9 cellular contexts compared by ENCODE assay signal in genomic region chr13:45847554-45848224, GRCh38. TPM values are rescaled to one million over a fixed set of nuclear protein-coding genes. Genes with fewer than 3 reads are reported as not detected.
DNase-seq lines count a peak whose midpoint lies in the region; ATAC-seq, FAIRE-seq and TF ChIP-seq lines count a peak whose summit lies in the region.
"Had no signal": no experiment of that assay in that cellular context is flagged by ENCODE, and none has a peak within 500 bp of the region (broad histone marks: within the 10 kb centered on the region; RNA-seq: fewer than 3 reads in every experiment).

No MANE protein-coding gene starts in this region.

- peaks cover 79% of the 10 kb centered on the region for H3K27me3 ChIP-seq in PC-3 (ENCODE audit: low read length)

- FAIRE-seq in kidney (lab: Jason Lieb, UNC), result no peak

- TF ChIP-seq CTCF in kidney (IDR thresholded peaks at IDR 0.05; ENCODE audit: borderline replicate concordance, extremely low read depth, insufficient read depth) (no peak), foreskin fibroblast (IDR thresholded peaks at IDR 0.05; ENCODE audit: low read depth, low read length) (no peak), PC-3 (conservative IDR thresholded peaks at IDR 0.05; ENCODE audit: low read depth, low read length) (no peak), osteocyte (IDR thresholded peaks at IDR 0.05) (no peak)

- H3K9ac ChIP-seq in kidney (ENCODE audit: low read length in 2 of 2), result no peak overlapping the region
- H3K9ac ChIP-seq in PC-3 (ENCODE audit: low read length), result no peak overlapping the region

- peaks cover 38% of the 10 kb centered on the region for H3K27me3 Mint-ChIP-seq in activated CD4-positive, alpha-beta T cell treated with anti-CD3 and anti-CD28 coated beads, Interleukin-2, amount 10 ng/mL, durations not matched to agents 24 days and 14 days
- H3K27me3 Mint-ChIP-seq in osteocyte (ENCODE audit: unreplicated experiment), result peaks cover 59% of the 10 kb centered on the region

- H4K20me1 ChIP-seq in PC-3 (ENCODE audit: low read length), result no peaks in the 10 kb centered on the region

- no peak for ATAC-seq in PC-3
- ATAC-seq: body of pancreas had no signal

- peaks cover 38% of the 10 kb centered on the region for H3K4me1 Mint-ChIP-seq in activated CD4-positive, alpha-beta T cell treated with anti-CD3 and anti-CD28 coated beads, Interleukin-2, amount 10 ng/mL, durations not matched to agents 24 days and 14 days
- H3K4me1 Mint-ChIP-seq in osteocyte (ENCODE audit: unreplicated experiment), result peaks cover 14% of the 10 kb centered on the region

- H3K27ac ChIP-seq in kidney (ENCODE audit: low read depth in 2 of 2, low read length in 2 of 2) (peak overlapping the region in 1 of 2 donors; percentile 18), PC-3 (ENCODE audit: low read length) (no peak overlapping the region)
- H3K27ac ChIP-seq: body of pancreas had no signal

- H3K9me2 ChIP-seq in PC-3 (replicated peaks; ENCODE audit: low read length), result no peaks in the 10 kb centered on the region

- H3K36me3 Mint-ChIP-seq in activated CD4-positive, alpha-beta T cell treated with anti-CD3 and anti-CD28 coated beads, Interleukin-2, amount 10 ng/mL, durations not matched to agents 24 days and 14 days (ENCODE audit: low read depth), result no peaks in the 10 kb centered on the region
- no peaks in the 10 kb centered on the region for H3K36me3 Mint-ChIP-seq in osteocyte (ENCODE audit: unreplicated experiment)

- POLR2A ChIA-PET in PC-3 (lab: Charles Lee; ENCODE audit: unreplicated experiment), result no interaction called here

- no peak overlapping the region for H3K4me2 ChIP-seq in PC-3 (ENCODE audit: low read length)

- intact Hi-C loops in activated CD4-positive, alpha-beta T cell treated with anti-CD3 and anti-CD28 coated beads, Interleukin-2, amount 10 ng/mL, durations not matched to agents 24 days and 14 days (cut with micrococcal nuclease), result no loop called here
- intact Hi-C loops in kidney (cut with DNase I), result no loop called here
- intact Hi-C loops in PC-3 (cut with micrococcal nuclease), result no loop called here

- H3K9me3 ChIP-seq in kidney (ENCODE audit: control insufficient read depth in 1 of 2, low read length in 2 of 2), result no peaks in the 10 kb centered on the region
- no peaks in the 10 kb centered on the region for H3K9me3 ChIP-seq in PC-3 (ENCODE audit: low read length)
- H3K9me3 ChIP-seq: body of pancreas had no signal

- no peaks in the 10 kb centered on the region for H3K9me3 Mint-ChIP-seq in activated CD4-positive, alpha-beta T cell treated with anti-CD3 and anti-CD28 coated beads, Interleukin-2, amount 10 ng/mL, durations not matched to agents 24 days and 14 days
- no peaks in the 10 kb centered on the region for H3K9me3 Mint-ChIP-seq in osteocyte (ENCODE audit: unreplicated experiment)

- no peaks in the 10 kb centered on the region for H3F3A ChIP-seq in PC-3 (ENCODE audit: low read length, unreplicated experiment)

- no peak overlapping the region for H2AFZ ChIP-seq in PC-3 (ENCODE audit: low read length)

- no peak overlapping the region for H3K4me3 ChIP-seq in kidney (ENCODE audit: low read length in 2 of 2)
- no peak overlapping the region for H3K4me3 ChIP-seq in foreskin fibroblast (ENCODE audit: low read depth in 1 of 2, low read length in 2 of 2)
- no peak overlapping the region for H3K4me3 ChIP-seq in PC-3 (ENCODE audit: low read length)
- H3K4me3 ChIP-seq: body of pancreas had no signal

- BruUV-seq in PC-3 (replicated peaks; lab: Mats Ljungman, UMichigan), result no TSS peak

- H3K79me2 ChIP-seq in PC-3 (ENCODE audit: low read length), result no peaks in the 10 kb centered on the region

- H3K4me3 Mint-ChIP-seq in activated CD4-positive, alpha-beta T cell treated with anti-CD3 and anti-CD28 coated beads, Interleukin-2, amount 10 ng/mL, durations not matched to agents 24 days and 14 days, result peak overlapping the region; percentile 60
- H3K4me3 Mint-ChIP-seq in osteocyte (ENCODE audit: unreplicated experiment), result no peak overlapping the region

- H3K4me1 ChIP-seq in kidney (ENCODE audit: control insufficient read depth in 1 of 2, insufficient read depth in 1 of 2, low read depth in 1 of 2, low read length in 2 of 2) (peaks cover 16 to 21% of the 10 kb centered on the region in 2 donors), PC-3 (ENCODE audit: insufficient read depth, low read length) (no peaks in the 10 kb centered on the region)

- no peaks in the 10 kb centered on the region for H3K36me3 ChIP-seq in kidney (ENCODE audit: control insufficient read depth in 1 of 2, insufficient read depth in 2 of 2, low read length in 2 of 2)
- no peaks in the 10 kb centered on the region for H3K36me3 ChIP-seq in PC-3 (ENCODE audit: low read depth, low read length)

- peak overlapping the region; percentile 31 for H3K27ac Mint-ChIP-seq in activated CD4-positive, alpha-beta T cell treated with anti-CD3 and anti-CD28 coated beads, Interleukin-2, amount 10 ng/mL, durations not matched to agents 24 days and 14 days
- H3K27ac Mint-ChIP-seq in osteocyte (ENCODE audit: unreplicated experiment), result no peak overlapping the region

- CTCF ChIA-PET in PC-3 (lab: Charles Lee), result no interaction called here

- peak; percentile 48 for DNase-seq in Daoy (ENCODE audit: low read depth)
- peak; percentile 74 to 86 for DNase-seq in Kasumi-1 (lab: John Stamatoyannopoulos, UW)
- peak; percentile 79 for DNase-seq in activated CD4-positive, alpha-beta T cell treated with anti-CD3 and anti-CD28 coated beads, Interleukin-2, amount 10 ng/mL, durations not matched to agents 24 days and 14 days
- peak; percentile 87 for DNase-seq in kidney
- DNase-seq in OCI-M2 (lab: John Stamatoyannopoulos, UW; ENCODE audit: unreplicated experiment), result no peak
- DNase-seq in foreskin fibroblast, result no peak
- no peak for DNase-seq in PC-3
- DNase-seq in osteocyte (ENCODE audit: extremely low spot score, unreplicated experiment), result no peak

RNA-seq across cellular contexts. Expression of gene SIAH3, which starts 3.9 kb away (rescaled TPM):
- total RNA-seq in Daoy (2014; rRNA removed; shearing (Covaris generic)), result 0.06 and 0.12 TPM in 2 replicates
- total RNA-seq in activated CD4-positive, alpha-beta T cell treated with anti-CD3 and anti-CD28 coated beads, Interleukin-2, amount 10 ng/mL, durations not matched to agents 24 days and 14 days, result 0.05 TPM in 1 of 2 replicates, not detected in the other
- total RNA-seq in kidney (0.03 TPM), PC-3 (2014; rRNA removed) (not detected in 2 replicates), osteocyte (not detected in 2 replicates)
- polyA plus RNA-seq in kidney (ENCODE audit: insufficient read depth, low read depth, low replicate concordance), result 0.41 TPM

Comparison
In these comparisons a context has a peak if more than half of its experiments do, and no peak if none do; other contexts are left out.
1. DNase-seq: peak in Daoy (single experiment), Kasumi-1 (2 of 2), activated CD4-positive, alpha-beta T cell treated with anti-CD3 and anti-CD28 coated beads, Interleukin-2, amount 10 ng/mL, durations not matched to agents 24 days and 14 days (single experiment) and kidney (single experiment); none in OCI-M2 (single experiment), foreskin fibroblast (0 of 2), PC-3 (single experiment) and osteocyte (single experiment).